Comparison of ENCODE assay signal across 26 cellular contexts in genomic region chr5:124819201-124819600, GRCh38.
"Had no signal": no experiment of that assay in that cellular context is flagged by ENCODE, and none has a peak within 500 bp of the region (broad histone marks: within the 10 kb centered on the region; RNA-seq: fewer than 3 reads in every experiment).

No MANE protein-coding gene starts in this region.

- H3K27ac ChIP-seq: ascending aorta, SK-N-MC had no signal

- H3K36me3 ChIP-seq: ascending aorta had no signal

- H3K4me3 ChIP-seq: ascending aorta, K562, SK-N-MC had no signal

- H3K27me3 ChIP-seq: ascending aorta had no signal

- DNase-seq: activated CD4-positive, alpha-beta T cell treated with anti-CD3 and anti-CD28 coated beads for 4 hours; activated CD8-positive, alpha-beta memory T cell treated with anti-CD3 and anti-CD28 coated beads, Interleukin-2, amount 50 U/mL, for 4 hours; activated CD8-positive, alpha-beta T cell treated with anti-CD3 and anti-CD28 coated beads for 36 hours; activated naive CD4-positive, alpha-beta T cell treated with anti-CD3 and anti-CD28 coated beads, Interleukin-2, amount 50 U/mL, for 16 hours; activated naive CD8-positive, alpha-beta T cell treated with anti-CD3 and anti-CD28 coated beads, Interleukin-2, amount 10 ng/mL, durations not matched to agents 7 days and 5 days; amniotic stem cell; Karpas-422; MV-4-11; NCI-H1092 treated with DMSO at 0.1 percent for 48 hours; NCI-H1417 treated with DMSO at 0.1 percent for 48 hours; NCI-H1694; NCI-H2029; NCI-H2107; NCI-H2171 treated with DMSO at 0.1 percent for 48 hours; NCI-H345; NCI-H510A; NCI-H526 treated with DMSO at 0.1 percent for 48 hours; NCI-H82; OCI-M1; RPMI8226 had no signal

- H3K9me3 ChIP-seq: ascending aorta had no signal

- ATAC-seq: activated CD4-positive, CD25-positive, alpha-beta regulatory T cell treated with anti-CD3 and anti-CD28 coated beads, Interleukin-2, amount 50 U/mL, for 24 hours; activated CD8-positive, alpha-beta T cell treated with anti-CD3 and anti-CD28 coated beads for 36 hours; K562; Panc1; Right ventricle myocardium inferior had no signal
